ENCODE assay signal across 8 cellular contexts in the genomic region with DNA sequence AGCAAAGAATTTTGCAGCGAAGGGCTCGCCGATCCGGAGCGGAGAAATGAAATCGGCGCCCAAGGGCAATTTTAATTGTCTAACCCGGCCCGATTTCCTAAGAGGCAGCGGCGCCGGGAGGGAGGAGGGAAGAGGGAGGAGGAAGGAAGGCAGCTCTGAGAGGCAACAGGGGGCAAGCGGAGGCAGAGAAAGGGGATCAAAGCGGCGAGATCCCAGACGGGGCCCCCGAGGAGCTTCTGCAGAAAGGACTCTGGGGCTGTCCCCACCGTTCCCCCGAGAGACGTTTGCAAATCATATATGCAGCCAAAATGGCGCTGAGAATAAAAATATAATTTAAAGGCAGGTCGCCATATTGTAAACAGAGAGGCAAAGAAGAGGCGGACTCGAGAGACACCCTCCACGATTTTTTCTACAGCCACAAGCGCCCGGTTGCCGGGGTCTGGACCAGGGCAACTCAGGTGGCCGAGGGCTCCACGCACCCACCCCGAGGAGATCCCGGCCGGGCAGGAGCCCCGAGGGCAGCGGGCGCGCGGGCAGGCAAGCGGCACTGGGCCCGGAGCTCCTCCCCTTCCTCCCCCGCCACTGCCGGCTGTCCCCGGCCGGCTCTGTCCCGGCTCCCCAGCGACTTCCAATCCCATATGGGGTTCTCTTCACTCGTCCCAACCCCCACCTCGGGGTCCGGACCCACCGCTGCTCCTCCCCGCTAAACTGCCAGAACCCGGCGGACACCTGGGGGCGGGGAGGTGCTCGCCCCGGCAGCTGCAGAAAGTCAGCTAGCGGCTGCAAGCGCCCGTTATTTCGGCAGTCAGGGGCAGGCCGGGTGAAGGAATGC. TPM values are rescaled to one million over a fixed set of nuclear protein-coding genes. Genes with fewer than 3 reads are reported as not detected.
A peak's percentile ranks its signal among the peaks of the same experiment; 100 is the strongest.
DNase-seq lines count a peak whose midpoint lies in the region; ATAC-seq and TF ChIP-seq lines count a peak whose summit lies in the region.

No MANE protein-coding gene starts in this region.

- peak overlapping the region; percentile 57 to 80 for H3K4ac ChIP-seq in mesenchymal stem cell (ENCODE audit: low read depth in 1 of 2, low read length in 2 of 2)

- no peaks in the 10 kb centered on the region for H3K27me3 Mint-ChIP-seq in activated CD4-positive, alpha-beta memory T cell treated with anti-CD3 and anti-CD28 coated beads, Interleukin-2, amount 10 ng/mL, durations not matched to agents 7 days and 5 days
- no peaks in the 10 kb centered on the region for H3K27me3 Mint-ChIP-seq in effector memory CD8-positive, alpha-beta T cell

- H2BK120ac ChIP-seq in mesenchymal stem cell (ENCODE audit: low read depth, low read length), result peak overlapping the region; percentile 83

- H2BK5ac ChIP-seq in mesenchymal stem cell (ENCODE audit: low read depth, low read length, poor library complexity, severe bottlenecking), result peak overlapping the region; percentile 48

- H2AK5ac ChIP-seq in mesenchymal stem cell (ENCODE audit: low read length, severe bottlenecking), result no peak overlapping the region

- peak; percentile 30 for DNase-seq in NCI-H345 treated with DMSO at 0.1 percent for 48 hours (lab: John Stamatoyannopoulos, UW; ENCODE audit: unreplicated experiment)
- peak; percentile 62 for DNase-seq in activated CD4-positive, alpha-beta memory T cell treated with anti-CD3 and anti-CD28 coated beads, Interleukin-2, amount 10 ng/mL, durations not matched to agents 7 days and 5 days
- DNase-seq in effector memory CD8-positive, alpha-beta T cell, result peak; percentile 33 to 56 (median 42)
- DNase-seq in mesenchymal stem cell, result peak; percentile 77
- DNase-seq in stimulated activated CD8-positive, alpha-beta memory T cell treated with anti-CD3 and anti-CD28 coated beads, Interleukin-12 subunit alpha, Interleukin-12 subunit beta, amount 100 ng/mL, for 4 hours (ENCODE audit: low read depth), result peak; percentile 45
- no peak for DNase-seq in H4 (ENCODE audit: low spot score)

- TF ChIP-seq POLR2A in GM15510 (IDR thresholded peaks at IDR 0.05; ENCODE audit: borderline replicate concordance, extremely low read depth, insufficient read length), result peak; percentile 48

- H4K91ac ChIP-seq in mesenchymal stem cell (ENCODE audit: low read length), result peak overlapping the region; percentile 57

- H3K27ac ChIP-seq in mesenchymal stem cell (ENCODE audit: low read length, poor library complexity, severe bottlenecking), result peak overlapping the region; percentile 96

- peak overlapping the region; percentile 77 for H3K4me2 ChIP-seq in mesenchymal stem cell (ENCODE audit: low read length, poor library complexity, severe bottlenecking)

- no peaks in the 10 kb centered on the region for H3K9me3 ChIP-seq in mesenchymal stem cell (ENCODE audit: control insufficient read depth, low read length)

- H3K4me3 Mint-ChIP-seq in activated CD4-positive, alpha-beta memory T cell treated with anti-CD3 and anti-CD28 coated beads, Interleukin-2, amount 10 ng/mL, durations not matched to agents 7 days and 5 days, result peak overlapping the region; percentile 94
- no peak overlapping the region for H3K4me3 Mint-ChIP-seq in effector memory CD8-positive, alpha-beta T cell

- peak overlapping the region; percentile 24 for H2AFZ ChIP-seq in mesenchymal stem cell (ENCODE audit: low read depth, low read length)

- H3K79me1 ChIP-seq in mesenchymal stem cell (replicated peaks; ENCODE audit: low read length, poor library complexity, severe bottlenecking), result peaks cover 2% of the 10 kb centered on the region

- H3K4me1 Mint-ChIP-seq in activated CD4-positive, alpha-beta memory T cell treated with anti-CD3 and anti-CD28 coated beads, Interleukin-2, amount 10 ng/mL, durations not matched to agents 7 days and 5 days, result peaks cover 42% of the 10 kb centered on the region
- peaks cover 32 to 42% of the 10 kb centered on the region in 2 donors for H3K4me1 Mint-ChIP-seq in effector memory CD8-positive, alpha-beta T cell (ENCODE audit: low read depth in 2 of 2)

- H3K9me3 Mint-ChIP-seq in activated CD4-positive, alpha-beta memory T cell treated with anti-CD3 and anti-CD28 coated beads, Interleukin-2, amount 10 ng/mL, durations not matched to agents 7 days and 5 days, result no peaks in the 10 kb centered on the region
- no peaks in the 10 kb centered on the region for H3K9me3 Mint-ChIP-seq in effector memory CD8-positive, alpha-beta T cell

- H3K36me3 Mint-ChIP-seq in activated CD4-positive, alpha-beta memory T cell treated with anti-CD3 and anti-CD28 coated beads, Interleukin-2, amount 10 ng/mL, durations not matched to agents 7 days and 5 days (ENCODE audit: low read depth), result peaks cover 50% of the 10 kb centered on the region
- peaks cover 40% of the 10 kb centered on the region for H3K36me3 Mint-ChIP-seq in effector memory CD8-positive, alpha-beta T cell (ENCODE audit: insufficient read depth)

- 0% methylated on average over 52 of the region's 61 CpGs for WGBS in mesenchymal stem cell

- H4K8ac ChIP-seq in mesenchymal stem cell (ENCODE audit: low read length), result peak overlapping the region; percentile 62

- POLR2A ChIA-PET in activated CD4-positive, alpha-beta memory T cell treated with anti-CD3 and anti-CD28 coated beads, Interleukin-2, amount 10 ng/mL, durations not matched to agents 7 days and 5 days (lab: Charles Lee), result interaction anchor here (0.7 to 7.2 kb wide), 29 partner anchors 8 to 618 kb away, joined by 3 to 90 read pairs (median 5); partner anchors contain the start of genes ABHD15, BLTP2, DHRS13 and FAM222B

- H3K9ac ChIP-seq in mesenchymal stem cell (ENCODE audit: low read length), result peak overlapping the region; percentile 96

- peaks cover 14% of the 10 kb centered on the region for H3K4me1 ChIP-seq in mesenchymal stem cell (ENCODE audit: control insufficient read depth, insufficient read depth, low read depth, low read length)

- H3K14ac ChIP-seq in mesenchymal stem cell (ENCODE audit: low read length in 2 of 2), result no peak overlapping the region

- no peak overlapping the region for H2BK12ac ChIP-seq in mesenchymal stem cell (ENCODE audit: low read length in 2 of 2)

- peak overlapping the region; percentile 81 to 95 for H3K18ac ChIP-seq in mesenchymal stem cell (ENCODE audit: low read depth in 1 of 2, low read length in 2 of 2)

- peak overlapping the region in 1 of 2 experiments; percentile 56 for H3K23ac ChIP-seq in mesenchymal stem cell (ENCODE audit: low read length in 2 of 2)

- CTCF ChIA-PET in activated CD4-positive, alpha-beta memory T cell treated with anti-CD3 and anti-CD28 coated beads, Interleukin-2, amount 10 ng/mL, durations not matched to agents 7 days and 5 days (lab: Charles Lee), result interaction anchor here (0.6 to 6.6 kb wide), 14 partner anchors 16 to 1414 kb away, joined by 3 to 93 read pairs (median 4); partner anchors contain the start of genes DHRS13, FLOT2, NEK8 and SDF2

- H3K4me3 ChIP-seq in mesenchymal stem cell (ENCODE audit: insufficient read depth in 1 of 2, low read depth in 1 of 2, low read length in 2 of 2), result peak overlapping the region; percentile 94 to 96

- peak overlapping the region; percentile 71 for H2BK15ac ChIP-seq in mesenchymal stem cell (ENCODE audit: low read depth, poor library complexity, severe bottlenecking)

- H3K27ac Mint-ChIP-seq in activated CD4-positive, alpha-beta memory T cell treated with anti-CD3 and anti-CD28 coated beads, Interleukin-2, amount 10 ng/mL, durations not matched to agents 7 days and 5 days, result peak overlapping the region; percentile 94
- H3K27ac Mint-ChIP-seq in effector memory CD8-positive, alpha-beta T cell, result peak overlapping the region in 1 of 2 donors; percentile 98

- no peaks in the 10 kb centered on the region for H3K36me3 ChIP-seq in mesenchymal stem cell (ENCODE audit: control insufficient read depth in 1 of 2, insufficient read depth in 2 of 2, low read depth in 1 of 2, low read length in 2 of 2)

- ATAC-seq in effector memory CD8-positive, alpha-beta T cell (replicated peaks), result no peak
- ATAC-seq in GM21381 (IDR thresholded peaks at IDR 0.05; ENCODE audit: unreplicated experiment), result no peak

- H3K27me3 ChIP-seq in mesenchymal stem cell (ENCODE audit: control insufficient read depth in 1 of 2, insufficient read depth in 1 of 2, low read length in 2 of 2), result no peaks in the 10 kb centered on the region

RNA-seq across cellular contexts. Expression of gene PHF12, which starts 1.9 kb away (rescaled TPM):
- total RNA-seq in activated CD4-positive, alpha-beta memory T cell treated with anti-CD3 and anti-CD28 coated beads, Interleukin-2, amount 10 ng/mL, durations not matched to agents 7 days and 5 days, result 10 to 100 TPM; 75.6 to 78.8 TPM
- polyA plus RNA-seq in mesenchymal stem cell (2013, experiment 1 of 2), result 22.4 TPM
- 20.9 TPM for polyA plus RNA-seq in mesenchymal stem cell (2013, experiment 2 of 2)
- total RNA-seq in H4 (2014; rRNA removed; shearing (Covaris generic)), result 11.3 and 20.3 TPM in 2 replicates

RNA-seq across cellular contexts. Expression of gene DHRS13, which starts 46.5 kb away (rescaled TPM):
- 10 to 100 TPM; 25.2 to 25.7 TPM for total RNA-seq in activated CD4-positive, alpha-beta memory T cell treated with anti-CD3 and anti-CD28 coated beads, Interleukin-2, amount 10 ng/mL, durations not matched to agents 7 days and 5 days
- polyA plus RNA-seq in mesenchymal stem cell (2013, experiment 1 of 2), result 1.8 TPM
- 1.7 TPM for polyA plus RNA-seq in mesenchymal stem cell (2013, experiment 2 of 2)
- total RNA-seq in H4 (2014; rRNA removed; shearing (Covaris generic)), result 12.3 and 16.1 TPM in 2 replicates

RNA-seq across cellular contexts. Expression of gene FLOT2, which starts 51.9 kb away (rescaled TPM):
- 100 to 1,000 TPM; 193 to 200 TPM for total RNA-seq in activated CD4-positive, alpha-beta memory T cell treated with anti-CD3 and anti-CD28 coated beads, Interleukin-2, amount 10 ng/mL, durations not matched to agents 7 days and 5 days
- 70.2 TPM for polyA plus RNA-seq in mesenchymal stem cell (2013, experiment 1 of 2)
- 65.0 TPM for polyA plus RNA-seq in mesenchymal stem cell (2013, experiment 2 of 2)
- 15.5 and 21.3 TPM in 2 replicates for total RNA-seq in H4 (2014; rRNA removed; shearing (Covaris generic))

RNA-seq across cellular contexts. Expression of gene SEZ6, which starts 56.4 kb away (rescaled TPM):
- total RNA-seq in activated CD4-positive, alpha-beta memory T cell treated with anti-CD3 and anti-CD28 coated beads, Interleukin-2, amount 10 ng/mL, durations not matched to agents 7 days and 5 days, result not detected
- polyA plus RNA-seq in mesenchymal stem cell (2013, experiment 1 of 2), result not detected
- polyA plus RNA-seq in mesenchymal stem cell (2013, experiment 2 of 2), result 0.04 TPM
- not detected in 2 replicates for total RNA-seq in H4 (2014; rRNA removed; shearing (Covaris generic))
